10 cellular contexts compared by ENCODE assay signal in genomic region chr15:70264014-70264492, GRCh38.
A peak's percentile ranks its signal among the peaks of the same experiment; 100 is the strongest.
DNase-seq lines count a peak whose midpoint lies in the region; ATAC-seq and TF ChIP-seq lines count a peak whose summit lies in the region.
"Had no signal": no experiment of that assay in that cellular context is flagged by ENCODE, and none has a peak within 500 bp of the region (broad histone marks: within the 10 kb centered on the region; RNA-seq: fewer than 3 reads in every experiment).

No MANE protein-coding gene starts in this region.

- H3K4me1 ChIP-seq in OCI-LY1 (ENCODE audit: insufficient read depth, low read length, severe bottlenecking) (peaks cover 74% of the 10 kb centered on the region), testis (peaks cover 23% of the 10 kb centered on the region), thyroid gland (peaks cover 0 to 49% of the 10 kb centered on the region in 2 donors)

- H3K9ac ChIP-seq in OCI-LY1 (ENCODE audit: low read length) = peak overlapping the region; percentile 20; the same call in 1 of the 2 replicates

- H3K27me3 ChIP-seq in OCI-LY1 (ENCODE audit: insufficient read depth, low read length) (no peaks in the 10 kb centered on the region), testis (no peaks in the 10 kb centered on the region), thyroid gland (no peaks in the 10 kb centered on the region)

- WGBS in testis, 2 donors = 61 to 66% methylated on average over 9 to 10 of the region's 10 CpGs
- 55 to 67% methylated on average over 10 of the region's 10 CpGs for WGBS in thyroid gland, 2 donors

- H3K36me3 ChIP-seq in OCI-LY1 (ENCODE audit: insufficient read depth, low read length) (no peaks in the 10 kb centered on the region), testis (ENCODE audit: low read depth, missing control alignments) (no peaks in the 10 kb centered on the region), thyroid gland (no peaks in the 10 kb centered on the region)

- no peak overlapping the region for H2AFZ ChIP-seq in OCI-LY1 (ENCODE audit: low read length)

- no peaks in the 10 kb centered on the region for H4K20me1 ChIP-seq in OCI-LY1 (ENCODE audit: insufficient read depth, low read length)

- no peaks in the 10 kb centered on the region for H3F3A ChIP-seq in OCI-LY1 (ENCODE audit: insufficient read depth, low read length)

- H3K4me2 ChIP-seq in OCI-LY1 (ENCODE audit: low read length) = peak overlapping the region; percentile 33; the same call in 1 of the 2 replicates

- no peaks in the 10 kb centered on the region for H3K9me2 ChIP-seq in OCI-LY1 (ENCODE audit: low read depth, low read length)

- no peaks in the 10 kb centered on the region for H3K79me2 ChIP-seq in OCI-LY1 (ENCODE audit: insufficient read depth, low read length)

- H3K27ac ChIP-seq in OCI-LY1 (ENCODE audit: low read depth, low read length, poor library complexity, severe bottlenecking) = peak overlapping the region; percentile 68
- H3K27ac ChIP-seq in testis = no peak overlapping the region
- H3K27ac ChIP-seq in thyroid gland = no peak overlapping the region

- DNase-seq in NB4 (ENCODE audit: low read depth) (peak; percentile 85), head of caudate nucleus (peak in 35 of 42 donors; percentile 15 to 80 (median 42)), testis (peak; percentile 31), thyroid gland (no peak), dedifferentiated amniotic fluid mesenchymal stem cell (ENCODE audit: extremely low spot score) (no peak), D341Med (ENCODE audit: low spot score) (no peak)
- DNase-seq: activated CD8-positive, alpha-beta memory T cell treated with anti-CD3 and anti-CD28 coated beads, Interleukin-2, amount 50 U/mL, for 48 hours; small intestine had no signal

- no peak for ATAC-seq in HG02588 (IDR thresholded peaks at IDR 0.05; ENCODE audit: unreplicated experiment)

- TF ChIP-seq CTCF in NB4 (IDR thresholded peaks at IDR 0.05; ENCODE audit: low read depth, low read length) (no peak), OCI-LY1 (IDR thresholded peaks at IDR 0.05; ENCODE audit: low read length) (no peak), testis (IDR thresholded peaks at IDR 0.05) (no peak), thyroid gland (IDR thresholded peaks at IDR 0.05) (no peak)

- no peak for TF ChIP-seq POLR2A in NB4 (IDR thresholded peaks at IDR 0.05; ENCODE audit: extremely low read depth, insufficient read length)
- no peak for TF ChIP-seq POLR2A in testis (IDR thresholded peaks at IDR 0.05)
- no peak for TF ChIP-seq POLR2A in thyroid gland (IDR thresholded peaks at IDR 0.05)

- no peak overlapping the region for H3K4me3 ChIP-seq in NB4 (ENCODE audit: low read depth, low read length)
- H3K4me3 ChIP-seq in OCI-LY1 (ENCODE audit: low read depth, low read length, poor library complexity, severe bottlenecking) = no peak overlapping the region
- no peak overlapping the region for H3K4me3 ChIP-seq in testis
- no peak overlapping the region for H3K4me3 ChIP-seq in thyroid gland (replicated peaks in 1 of 3)

- intact Hi-C loops in head of caudate nucleus (cut with DNase I) = no loop called here
- intact Hi-C loops in testis (cut with DNase I; ENCODE audit: low total_unique reads) = loop anchor here (10.0 kb wide), 1 partner anchor 61 kb away; no protein-coding TSS in a partner anchor
- intact Hi-C loops in thyroid gland (cut with DNase I) = no loop called here

- H3K9me3 ChIP-seq in OCI-LY1 (ENCODE audit: low read length) = no peaks in the 10 kb centered on the region
- no peaks in the 10 kb centered on the region for H3K9me3 ChIP-seq in testis
- H3K9me3 ChIP-seq in thyroid gland = no peaks in the 10 kb centered on the region

Comparison
In these comparisons a context has a peak if more than half of its experiments do, and no peak if none do; other contexts are left out.
1. DNase-seq: peak in NB4 (single experiment), head of caudate nucleus (35 of 42) and testis (single experiment); none in thyroid gland (0 of 2), dedifferentiated amniotic fluid mesenchymal stem cell (single experiment) and D341Med (single experiment).